ENCODE assay signal across 14 cellular contexts in the genomic region with DNA sequence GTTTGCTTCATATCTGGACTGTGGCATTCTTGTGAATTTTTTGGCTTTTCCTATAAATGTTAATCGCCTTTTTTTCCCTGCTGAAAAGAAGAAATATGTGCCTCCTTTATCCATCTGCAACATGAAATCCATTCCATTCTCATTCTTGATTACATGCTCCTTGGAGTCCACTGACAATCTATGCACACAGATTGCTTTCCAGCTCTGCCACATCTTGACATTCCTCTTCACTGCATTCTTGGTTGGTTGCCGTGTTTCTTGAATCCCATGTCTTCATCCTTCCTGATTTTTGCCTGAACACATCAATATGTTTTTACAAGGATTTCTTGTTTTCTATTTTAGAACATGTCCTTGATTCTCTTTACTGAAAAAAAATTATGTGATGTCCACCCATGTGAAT.
"Had no signal": no experiment of that assay in that cellular context is flagged by ENCODE, and none has a peak within 500 bp of the region (broad histone marks: within the 10 kb centered on the region; RNA-seq: fewer than 3 reads in every experiment).

No MANE protein-coding gene starts in this region.

- H3K4me3 Mint-ChIP-seq: activated B cell treated with CpG ODN at 0.5 μM for 24 hours; activated CD4-positive, alpha-beta T cell treated with anti-CD3 and anti-CD28 coated beads, Interleukin-2, amount 10 ng/mL, durations not matched to agents 24 days and 14 days; activated naive CD4-positive, alpha-beta T cell treated with anti-CD3 and anti-CD28 coated beads for 36 hours; nephron progenitor cell; stimulated activated naive CD8-positive, alpha-beta T cell treated with anti-CD3 and anti-CD28 coated beads, Interleukin-15, Interleukin-2, amounts not matched to agents 100 ng/mL and 50 ng/mL, for 24 hours; T-helper 17 cell had no signal

- H3K27me3 Mint-ChIP-seq: activated B cell treated with CpG ODN at 0.5 μM for 24 hours; activated CD4-positive, alpha-beta T cell treated with anti-CD3 and anti-CD28 coated beads, Interleukin-2, amount 10 ng/mL, durations not matched to agents 24 days and 14 days; stimulated activated naive CD8-positive, alpha-beta T cell treated with anti-CD3 and anti-CD28 coated beads, Interleukin-15, Interleukin-2, amounts not matched to agents 100 ng/mL and 50 ng/mL, for 24 hours; T-helper 17 cell had no signal

- DNase-seq: activated B cell treated with CpG ODN at 0.5 μM for 24 hours; activated CD4-positive, alpha-beta T cell treated with anti-CD3 and anti-CD28 coated beads, Interleukin-2, amount 10 ng/mL, durations not matched to agents 24 days and 14 days; activated naive CD4-positive, alpha-beta T cell treated with anti-CD3 and anti-CD28 coated beads for 36 hours; brain microvascular endothelial cell; left ventricle myocardium superior; mesenchymal stem cell; nephron progenitor cell; stimulated activated CD4-positive, alpha-beta T cell treated with anti-CD3 and anti-CD28 coated beads, Interleukin-15, amount 100 ng/mL, for 24 hours; stimulated activated CD4-positive, alpha-beta T cell treated with anti-CD3 and anti-CD28 coated beads, Interleukin-4, amount 100 ng/mL, for 24 hours; T-helper 17 cell; testis had no signal

- H3K27me3 ChIP-seq: brain microvascular endothelial cell, esophagus muscularis mucosa, gastroesophageal sphincter, testis had no signal

- H3K4me3 ChIP-seq: esophagus muscularis mucosa, gastroesophageal sphincter, testis had no signal

- H3K9me3 ChIP-seq: esophagus muscularis mucosa, gastroesophageal sphincter, testis had no signal

- ATAC-seq: gastroesophageal sphincter, left ventricle myocardium superior, T-helper 17 cell had no signal

- H3K9me3 Mint-ChIP-seq: activated B cell treated with CpG ODN at 0.5 μM for 24 hours; activated CD4-positive, alpha-beta T cell treated with anti-CD3 and anti-CD28 coated beads, Interleukin-2, amount 10 ng/mL, durations not matched to agents 24 days and 14 days; activated naive CD4-positive, alpha-beta T cell treated with anti-CD3 and anti-CD28 coated beads for 36 hours; nephron progenitor cell; stimulated activated naive CD8-positive, alpha-beta T cell treated with anti-CD3 and anti-CD28 coated beads, Interleukin-15, Interleukin-2, amounts not matched to agents 100 ng/mL and 50 ng/mL, for 24 hours had no signal

- H3K4me1 ChIP-seq: esophagus muscularis mucosa, gastroesophageal sphincter, testis had no signal

- H3K27ac Mint-ChIP-seq: activated B cell treated with CpG ODN at 0.5 μM for 24 hours; activated CD4-positive, alpha-beta T cell treated with anti-CD3 and anti-CD28 coated beads, Interleukin-2, amount 10 ng/mL, durations not matched to agents 24 days and 14 days; activated naive CD4-positive, alpha-beta T cell treated with anti-CD3 and anti-CD28 coated beads for 36 hours; nephron progenitor cell; stimulated activated naive CD8-positive, alpha-beta T cell treated with anti-CD3 and anti-CD28 coated beads, Interleukin-15, Interleukin-2, amounts not matched to agents 100 ng/mL and 50 ng/mL, for 24 hours; T-helper 17 cell had no signal

- H3K27ac ChIP-seq: brain microvascular endothelial cell, esophagus muscularis mucosa, gastroesophageal sphincter, testis had no signal

- H3K4me1 Mint-ChIP-seq: activated B cell treated with CpG ODN at 0.5 μM for 24 hours; activated CD4-positive, alpha-beta T cell treated with anti-CD3 and anti-CD28 coated beads, Interleukin-2, amount 10 ng/mL, durations not matched to agents 24 days and 14 days had no signal

- H3K36me3 ChIP-seq: brain microvascular endothelial cell had no signal
